Comparison of ENCODE assay signal across 8 cellular contexts in the genomic region with DNA sequence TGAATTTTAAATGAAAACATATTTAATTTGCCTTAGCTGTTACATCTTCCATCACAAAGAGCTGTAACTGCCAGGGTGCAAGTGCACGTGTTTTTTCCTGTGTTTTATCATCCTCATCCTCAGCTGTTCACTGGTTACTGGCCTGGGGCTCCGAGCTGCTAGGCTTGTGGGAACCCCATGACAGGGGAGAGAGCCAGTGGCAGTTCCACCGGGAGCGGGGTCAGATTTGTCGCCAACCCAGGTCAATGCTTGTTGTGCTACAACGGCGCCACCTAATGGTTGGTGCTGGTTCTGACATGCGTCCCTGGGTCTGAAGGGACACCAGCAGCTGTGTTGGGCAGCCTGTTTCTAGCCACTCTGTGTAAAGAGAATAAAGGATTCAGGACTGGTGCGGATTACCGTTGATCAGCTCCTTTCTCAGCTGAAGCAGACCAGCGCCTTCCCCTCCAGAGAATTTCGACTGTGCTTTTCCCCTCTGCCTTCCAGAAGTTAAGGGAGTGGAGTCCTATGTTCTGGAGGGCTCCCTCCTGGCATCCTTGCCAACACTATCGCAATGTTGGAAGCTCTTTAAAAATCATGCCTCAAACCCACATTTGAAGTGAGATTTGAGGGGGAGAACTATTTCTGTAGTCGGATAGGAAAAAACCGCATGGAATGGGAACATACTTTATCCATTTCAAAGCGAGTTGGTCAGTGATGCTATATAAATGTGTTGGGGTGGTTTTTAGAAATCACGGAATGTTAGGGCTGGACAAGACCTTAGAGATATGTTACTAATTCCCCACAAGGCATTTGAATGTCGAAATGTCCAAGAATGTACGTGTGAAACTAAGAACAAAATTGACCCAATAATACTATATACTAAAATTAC. TPM values are rescaled to one million over a fixed set of nuclear protein-coding genes. Genes with fewer than 3 reads are reported as not detected.
A peak's percentile ranks its signal among the peaks of the same experiment; 100 is the strongest.
DNase-seq lines count a peak whose midpoint lies in the region; ATAC-seq and TF ChIP-seq lines count a peak whose summit lies in the region.

No MANE protein-coding gene starts in this region.

- POLR2A ChIA-PET in HCT116 (lab: Charles Lee) = interaction anchor here (1.1 to 1.4 kb wide), 3 partner anchors 11 to 854 kb away, joined by 3 read pairs; no protein-coding TSS in a partner anchor

- H3K36me3 ChIP-seq in HCT116 (ENCODE audit: control insufficient read depth in 1 of 2, insufficient read depth in 2 of 2, low read length in 2 of 2) (no peaks in the 10 kb centered on the region), uterus (no peaks in the 10 kb centered on the region)

- H3K27ac ChIP-seq in HCT116 (ENCODE audit: low read depth, low read length) (no peak overlapping the region), uterus (peak overlapping the region; percentile 39 to 66)

- H3K4me3 ChIP-seq in HCT116 (replicated peaks in 1 of 2; ENCODE audit: low read depth in 1 of 2, low read length in 2 of 2) (no peak overlapping the region), uterus (no peak overlapping the region)

- H3K79me2 ChIP-seq in HCT116 (ENCODE audit: insufficient read depth, low read length) = no peaks in the 10 kb centered on the region

- intact Hi-C loops in HCT116 (cut with micrococcal nuclease) = loop anchor here (1.0 to 5.0 kb wide), 5 partner anchors 85 to 873 kb away; no protein-coding TSS in a partner anchor
- intact Hi-C loops in cardiac septum (cut with DNase I) = loop anchor here (1.0 to 5.0 kb wide), 2 partner anchors 350 to 405 kb away; no protein-coding TSS in a partner anchor
- intact Hi-C loops in uterus (cut with DNase I; ENCODE audit: low total_unique reads) = no loop called here

- no peaks in the 10 kb centered on the region for H4K20me1 ChIP-seq in HCT116 (ENCODE audit: insufficient read depth)

- RAD21 ChIA-PET in HCT116 (lab: Charles Lee; ENCODE audit: low non-redundant PET in 1 of 2, low total read pairs in 2 of 2, uncharacterized antibody in 2 of 2, unreplicated experiment in 2 of 2) = interaction anchor here (0.6 to 1.8 kb wide), 10 partner anchors 242 to 854 kb away, joined by 3 to 25 read pairs (median 4); no protein-coding TSS in a partner anchor

- H3K9ac ChIP-seq in HCT116 (ENCODE audit: low read length) = no peak overlapping the region

- CTCF ChIA-PET in HCT116 (lab: Charles Lee) = interaction anchor here (0.6 to 1.8 kb wide), 22 partner anchors 10 to 854 kb away, joined by 3 to 46 read pairs (median 5); no protein-coding TSS in a partner anchor

- ATAC-seq in HCT116 = peak; percentile 99
- peak; percentile 74 to 98 for ATAC-seq in activated naive CD4-positive, alpha-beta T cell treated with anti-CD3 and anti-CD28 coated beads, Interleukin-2, amount 50 U/mL, for 72 hours

- H3K9me2 ChIP-seq in HCT116 (ENCODE audit: insufficient read depth) = no peaks in the 10 kb centered on the region

- H3K36me3 Mint-ChIP-seq in activated naive CD4-positive, alpha-beta T cell treated with anti-CD3 and anti-CD28 coated beads, Interleukin-2, amount 50 U/mL, for 72 hours = no peaks in the 10 kb centered on the region

- no peaks in the 10 kb centered on the region for H3K9me3 ChIP-seq in HCT116 (ENCODE audit: control insufficient read depth in 1 of 2, insufficient read depth in 1 of 2, low read depth in 1 of 2, low read length in 2 of 2)
- H3K9me3 ChIP-seq in uterus = no peaks in the 10 kb centered on the region

- H3K27ac Mint-ChIP-seq in activated naive CD4-positive, alpha-beta T cell treated with anti-CD3 and anti-CD28 coated beads, Interleukin-2, amount 50 U/mL, for 72 hours = peak overlapping the region in 1 of 2 donors; percentile 47

- H2AFZ ChIP-seq in HCT116 (ENCODE audit: low read depth, low read length, poor library complexity, severe bottlenecking) = peak overlapping the region; percentile 94

- TF ChIP-seq RAD21 in HCT116 (IDR thresholded peaks at IDR 0.05; ENCODE audit: low read depth) = peak; percentile 100

- H3K4me2 ChIP-seq in HCT116 (ENCODE audit: low read length) = peak overlapping the region; percentile 26; the same call in 1 of the 2 replicates

- no peaks in the 10 kb centered on the region for H3K9me3 Mint-ChIP-seq in activated naive CD4-positive, alpha-beta T cell treated with anti-CD3 and anti-CD28 coated beads, Interleukin-2, amount 50 U/mL, for 72 hours

- TF ChIP-seq POLR2A in HCT116 (IDR thresholded peaks at IDR 0.05; ENCODE audit: borderline replicate concordance, extremely low read depth, insufficient read depth, insufficient read length) (no peak), uterus (IDR thresholded peaks at IDR 0.05) (peak in 1 of 2 donors; percentile 14)

- peaks cover 0 to 7% of the 10 kb centered on the region in 2 experiments; a peak in 2 of 4 replicates for H3K4me1 ChIP-seq in HCT116 (ENCODE audit: control insufficient read depth in 1 of 2, insufficient read depth in 2 of 2, low read length in 2 of 2)
- H3K4me1 ChIP-seq in uterus = no peaks in the 10 kb centered on the region

- TF ChIP-seq CTCF in HCT116 (IDR thresholded peaks at IDR 0.05 in 2 of 3, conservative IDR thresholded peaks at IDR 0.05 in 1 of 3; ENCODE audit: borderline replicate concordance in 1 of 3, insufficient read depth in 1 of 3, low read depth in 2 of 3, low read length in 2 of 3) = peak; percentile 85 to 95 (median 93)
- peak; percentile 86 to 95 (median 92) for TF ChIP-seq CTCF in uterus (IDR thresholded peaks at IDR 0.05)

- no TSS peak for BruUV-seq in HCT116 (replicated peaks; lab: Mats Ljungman, UMichigan)

- H3K27me3 ChIP-seq in HCT116 (ENCODE audit: insufficient read depth, low read length) (no peaks in the 10 kb centered on the region), uterus (no peaks in the 10 kb centered on the region)

- peak; percentile 39 for DNase-seq in GM04503 (ENCODE audit: low read depth)
- peak; percentile 76 for DNase-seq in HCT116 (ENCODE audit: low read depth, low spot score)
- DNase-seq in NCI-H1092 (lab: John Stamatoyannopoulos, UW) = peak; percentile 75
- peak; percentile 69 for DNase-seq in SKM-1 treated with dmso at 0.1 percent for 144 hours (lab: John Stamatoyannopoulos, UW; ENCODE audit: unreplicated experiment)
- peak; percentile 89 to 97 for DNase-seq in activated naive CD4-positive, alpha-beta T cell treated with anti-CD3 and anti-CD28 coated beads, Interleukin-2, amount 50 U/mL, for 72 hours (ENCODE audit: low spot score in 2 of 2)
- peak; percentile 94 for DNase-seq in cardiac septum (ENCODE audit: low spot score)
- peak; percentile 26 for DNase-seq in pulmonary artery endothelial cell (ENCODE audit: low read depth, low spot score)
- DNase-seq in uterus = peak; percentile 89 to 90

TF ChIP-seq in HCT116, 20 proteins besides CTCF, POLR2A, EP300 and RAD21:
- TF ChIP-seq YY1 (IDR thresholded peaks at IDR 0.05; ENCODE audit: extremely low read depth, insufficient replicate concordance, low read depth, low read length) = peak; percentile 34
- no peak for TF ChIP-seq JUND (IDR thresholded peaks at IDR 0.05)

RNA-seq across cellular contexts. Expression of a gene that starts 32.1 kb away (rescaled TPM):
- 1.6 TPM for total RNA-seq in HCT116 (2021; ENCODE audit: unreplicated experiment)
- 0.10 and 0.12 TPM in 2 replicates for polyA plus RNA-seq in HCT116 (2012)
- 10 to 100 TPM in 1 of 2 donors, 1 to 10 TPM in 1; 10.0 to 11.2 TPM for total RNA-seq in activated naive CD4-positive, alpha-beta T cell treated with anti-CD3 and anti-CD28 coated beads, Interleukin-2, amount 50 U/mL, for 72 hours
- 1.3 TPM for total RNA-seq in cardiac septum
- total RNA-seq in pulmonary artery endothelial cell = 0.53 and 1.3 TPM in 2 replicates
- 10 to 100 TPM in 1 of 4 donors, 1 to 10 TPM in 2, not detected in 1; 1.2 to 15.3 (median 5.9) TPM for total RNA-seq in uterus

RNA-seq across cellular contexts. Expression of a gene that starts 52.7 kb away (rescaled TPM):
- 0.30 TPM for total RNA-seq in HCT116 (2021; ENCODE audit: unreplicated experiment)
- polyA plus RNA-seq in HCT116 (2012) = 0.05 TPM in 1 of 2 replicates, not detected in the other
- total RNA-seq in activated naive CD4-positive, alpha-beta T cell treated with anti-CD3 and anti-CD28 coated beads, Interleukin-2, amount 50 U/mL, for 72 hours = 100 to 1,000 TPM in 1 of 2 donors, 10 to 100 TPM in 1; 87.1 to 186 TPM
- total RNA-seq in cardiac septum = 0.35 TPM
- 0.07 and 0.18 TPM in 2 replicates for total RNA-seq in pulmonary artery endothelial cell
- total RNA-seq in uterus = 1 to 10 TPM in 1 of 4 donors, under 1 TPM in 2, not detected in 1; 0.26 to 1.7 (median 0.40) TPM

Comparison
In these comparisons a context has a peak if more than half of its experiments do, and no peak if none do; other contexts are left out.
1. DNase-seq: peak in every context shown above with its lines; median percentile 94 in cardiac septum; 93 in activated naive CD4-positive, alpha-beta T cell treated with anti-CD3 and anti-CD28 coated beads, Interleukin-2, amount 50 U/mL, for 72 hours; 90 in uterus; 76 in HCT116; 75 in NCI-H1092; 69 in SKM-1 treated with dmso at 0.1 percent for 144 hours; 39 in GM04503; 26 in pulmonary artery endothelial cell.
2. RNA of a gene that starts 52.7 kb away (total RNA-seq): 87.1 to 186 TPM in activated naive CD4-positive, alpha-beta T cell treated with anti-CD3 and anti-CD28 coated beads, Interleukin-2, amount 50 U/mL, for 72 hours; 0.26 to 1.7 TPM in uterus, 0.35 TPM in cardiac septum (single experiment), 0.30 TPM in HCT116 (single experiment) and 0.07 to 0.18 TPM in pulmonary artery endothelial cell; every median in the first group is over 10 times any median in the second.